In genomic region chr1:183569801-183570200, GRCh38 we compare ENCODE assay signal across 20 cellular contexts. TPM values are rescaled to one million over a fixed set of nuclear protein-coding genes. Genes with fewer than 3 reads are reported as not detected.
"Had no signal": no experiment of that assay in that cellular context is flagged by ENCODE, and none has a peak within 500 bp of the region (broad histone marks: within the 10 kb centered on the region; RNA-seq: fewer than 3 reads in every experiment).

No MANE protein-coding gene starts in this region.

- DNase-seq: activated CD4-positive, CD25-positive, alpha-beta regulatory T cell; activated CD8-positive, alpha-beta memory T cell treated with anti-CD3 and anti-CD28 coated beads, Interleukin-2, amount 50 U/mL, for 48 hours; activated CD8-positive, alpha-beta T cell treated with anti-CD3 and anti-CD28 coated beads, Interleukin-2, amount 10 ng/mL, durations not matched to agents 7 days and 5 days; activated effector memory CD4-positive, alpha-beta T cell treated with anti-CD3 and anti-CD28 coated beads, Interleukin-2, amount 50 U/mL, for 16 hours; dermis blood vessel endothelial cell; effector memory CD4-positive, alpha-beta T cell; left colon; natural killer cell; sigmoid colon; stimulated activated naive CD4-positive, alpha-beta T cell treated with Interleukin-2 at 50 U/mL for 16 hours; T-helper 1 cell; T1000; thyroid gland had no signal

- H3K9ac ChIP-seq: parathyroid adenoma had no signal

- H3K4me2 ChIP-seq: hepatocyte had no signal

- H2AFZ ChIP-seq: hepatocyte, parathyroid adenoma had no signal

- H3K9me3 Mint-ChIP-seq: activated naive CD4-positive, alpha-beta T cell treated with anti-CD3 and anti-CD28 coated beads, Interleukin-2, amount 50 U/mL, for 24 hours; natural killer cell had no signal

- H3K79me2 ChIP-seq: hepatocyte, parathyroid adenoma had no signal

- FAIRE-seq: islet of Langerhans, urothelium cell line had no signal

- H3K36me3 Mint-ChIP-seq: activated naive CD4-positive, alpha-beta T cell treated with anti-CD3 and anti-CD28 coated beads, Interleukin-2, amount 50 U/mL, for 24 hours; natural killer cell had no signal

- ATAC-seq: activated CD8-positive, alpha-beta T cell treated with anti-CD3 and anti-CD28 coated beads, Interleukin-2, amount 10 ng/mL, durations not matched to agents 7 days and 5 days; left colon; natural killer cell had no signal

- H3K27ac ChIP-seq: parathyroid adenoma, thyroid gland had no signal

- H3K4me3 Mint-ChIP-seq: activated CD8-positive, alpha-beta T cell treated with anti-CD3 and anti-CD28 coated beads, Interleukin-2, amount 10 ng/mL, durations not matched to agents 7 days and 5 days; activated naive CD4-positive, alpha-beta T cell treated with anti-CD3 and anti-CD28 coated beads, Interleukin-2, amount 50 U/mL, for 24 hours; natural killer cell had no signal

- H3K9me3 ChIP-seq: adrenal gland, sigmoid colon, thyroid gland had no signal

- H3K4me3 ChIP-seq: adrenal gland, hepatocyte, lung, sigmoid colon, thyroid gland had no signal

- H3K36me3 ChIP-seq: adrenal gland, sigmoid colon, thyroid gland had no signal

- H3K4me1 ChIP-seq: parathyroid adenoma, thyroid gland had no signal

- H3K27me3 ChIP-seq: adrenal gland, hepatocyte, sigmoid colon, thyroid gland had no signal

- H3K27ac Mint-ChIP-seq: activated naive CD4-positive, alpha-beta T cell treated with anti-CD3 and anti-CD28 coated beads, Interleukin-2, amount 50 U/mL, for 24 hours; natural killer cell had no signal

RNA-seq across cellular contexts. Expression of gene NCF2, which starts 20.5 kb away (rescaled TPM):
- total RNA-seq: dermis blood vessel endothelial cell had no signal
